Comparison of ENCODE assay signal across 17 cellular contexts in the genomic region with DNA sequence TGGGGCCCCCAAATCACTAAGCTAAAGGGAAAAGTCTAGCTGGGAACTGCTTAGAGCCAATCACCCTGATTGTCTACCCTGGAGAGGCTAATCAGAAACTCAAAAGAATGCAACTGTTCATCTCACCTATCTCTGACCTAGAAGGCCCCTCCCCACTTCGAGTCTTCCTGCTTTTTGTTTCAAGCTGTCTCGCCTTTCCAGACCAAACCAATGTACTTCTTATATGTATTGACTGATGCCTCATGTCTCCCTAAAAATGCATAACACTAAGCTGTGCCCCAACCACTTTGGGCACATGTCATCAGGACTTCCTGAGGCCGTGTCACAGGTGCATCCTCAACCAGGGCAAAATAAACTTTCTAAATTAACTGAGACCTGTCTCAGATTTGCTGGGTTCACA.
DNase-seq lines count a peak whose midpoint lies in the region; ATAC-seq and TF ChIP-seq lines count a peak whose summit lies in the region.
"Had no signal": no experiment of that assay in that cellular context is flagged by ENCODE, and none has a peak within 500 bp of the region (broad histone marks: within the 10 kb centered on the region; RNA-seq: fewer than 3 reads in every experiment).

No MANE protein-coding gene starts in this region.

- H3K4me1 ChIP-seq in cardiac muscle cell (ENCODE audit: low read depth) (peaks cover 10% of the 10 kb centered on the region), heart left ventricle (peaks cover 0 to 21% (median 2%) of the 10 kb centered on the region in 12 donors), iPS-20b (ENCODE audit: insufficient read depth, low read length) (peaks cover 25% of the 10 kb centered on the region; the same call in 1 of the 2 replicates)
- no peaks in the 10 kb centered on the region for H3K4me1 ChIP-seq in CD4-positive, alpha-beta memory T cell (ENCODE audit: insufficient read depth, low read length)

- H3K36me3 Mint-ChIP-seq in activated B cell treated with CpG ODN at 0.5 μM for 24 hours (ENCODE audit: low read depth), result peaks cover 5% of the 10 kb centered on the region
- peaks cover under 1 to 3% of the 10 kb centered on the region in 2 donors for H3K36me3 Mint-ChIP-seq in CD4-positive, alpha-beta memory T cell

- intact Hi-C loops in heart left ventricle (cut with DNase I), result no loop called here
- intact Hi-C loops in activated B cell treated with CpG ODN at 0.5 μM for 24 hours (cut with micrococcal nuclease), result no loop called here
- intact Hi-C loops in CD4-positive, alpha-beta memory T cell (cut with micrococcal nuclease), result no loop called here

- no peaks in the 10 kb centered on the region for H3K9me3 ChIP-seq in cardiac muscle cell (ENCODE audit: low read depth)
- H3K9me3 ChIP-seq in heart left ventricle, result no peaks in the 10 kb centered on the region
- no peaks in the 10 kb centered on the region for H3K9me3 ChIP-seq in iPS-20b (ENCODE audit: insufficient read depth, low read depth, low read length)
- H3K9me3 ChIP-seq in CD4-positive, alpha-beta memory T cell (ENCODE audit: control insufficient read depth in 1 of 2, low read length in 2 of 2), result no peaks in the 10 kb centered on the region

- peaks cover 33% of the 10 kb centered on the region for H3K4me1 Mint-ChIP-seq in activated B cell treated with CpG ODN at 0.5 μM for 24 hours
- H3K4me1 Mint-ChIP-seq in CD4-positive, alpha-beta memory T cell, result no peaks in the 10 kb centered on the region
- H3K4me1 Mint-ChIP-seq: activated CD4-positive, alpha-beta T cell treated with anti-CD3 and anti-CD28 coated beads, Interleukin-2, amount 10 ng/mL, durations not matched to agents 24 days and 14 days had no signal

- H3K9ac ChIP-seq in iPS-20b (ENCODE audit: low read depth, low read length), result peak overlapping the region; percentile 12; the same call in 1 of the 2 replicates

- no peaks in the 10 kb centered on the region for H3K27me3 ChIP-seq in cardiac muscle cell
- no peaks in the 10 kb centered on the region for H3K27me3 ChIP-seq in heart left ventricle
- no peaks in the 10 kb centered on the region for H3K27me3 ChIP-seq in iPS-20b (ENCODE audit: insufficient read depth, low read length)
- no peaks in the 10 kb centered on the region for H3K27me3 ChIP-seq in CD4-positive, alpha-beta memory T cell (ENCODE audit: insufficient read depth, low read length)

- H3K36me3 ChIP-seq in cardiac muscle cell (no peaks in the 10 kb centered on the region), heart left ventricle (peaks cover 0 to 29% (median 14%) of the 10 kb centered on the region in 9 donors), iPS-20b (ENCODE audit: insufficient read depth, low read depth, low read length) (peaks cover 44% of the 10 kb centered on the region)
- no peaks in the 10 kb centered on the region for H3K36me3 ChIP-seq in CD4-positive, alpha-beta memory T cell (ENCODE audit: insufficient read depth, low read length)

- POLR2A ChIA-PET in activated B cell treated with CpG ODN at 0.5 μM for 24 hours (lab: Charles Lee), result interaction anchor here (1.2 kb wide), 1 partner anchor 208 kb away, joined by 3 read pairs; no protein-coding TSS in a partner anchor
- POLR2A ChIA-PET in CD4-positive, alpha-beta memory T cell (lab: Charles Lee; ENCODE audit: partially characterized antibody), result no interaction called here

- no peak for TF ChIP-seq CTCF in cardiac muscle cell (IDR thresholded peaks at IDR 0.05; ENCODE audit: low read depth, low read length)
- no peak for TF ChIP-seq CTCF in heart left ventricle (IDR thresholded peaks at IDR 0.05)
- TF ChIP-seq CTCF in activated B cell treated with CpG ODN at 0.5 μM for 24 hours (IDR thresholded peaks at IDR 0.05), result no peak

- CTCF ChIA-PET in activated B cell treated with CpG ODN at 0.5 μM for 24 hours (lab: Charles Lee), result no interaction called here
- CTCF ChIA-PET in CD4-positive, alpha-beta memory T cell (lab: Charles Lee; ENCODE audit: partially characterized antibody), result no interaction called here

- H3K9me3 Mint-ChIP-seq in activated B cell treated with CpG ODN at 0.5 μM for 24 hours, result no peaks in the 10 kb centered on the region
- H3K9me3 Mint-ChIP-seq in CD4-positive, alpha-beta memory T cell, result no peaks in the 10 kb centered on the region
- H3K9me3 Mint-ChIP-seq: activated CD4-positive, alpha-beta T cell treated with anti-CD3 and anti-CD28 coated beads, Interleukin-2, amount 10 ng/mL, durations not matched to agents 24 days and 14 days; type B pancreatic cell had no signal

- no peak for DNase-seq in cardiac muscle cell (ENCODE audit: low read depth in 1 of 2, low spot score in 1 of 2)
- DNase-seq in heart left ventricle, result no peak
- DNase-seq in activated B cell treated with CpG ODN at 0.5 μM for 24 hours, result no peak
- no peak for DNase-seq in HK-2 (ENCODE audit: unreplicated experiment)
- DNase-seq in CD4-positive, alpha-beta memory T cell, result no peak
- DNase-seq: activated CD4-positive, alpha-beta T cell treated with anti-CD3 and anti-CD28 coated beads, Interleukin-2, amount 10 ng/mL, durations not matched to agents 24 days and 14 days; activated CD8-positive, alpha-beta memory T cell treated with anti-CD3 and anti-CD28 coated beads, Interleukin-2, amount 50 U/mL, for 48 hours; aorta; mammary epithelial cell; NCI-H2029 treated with DMSO at 0.1 percent for 48 hours; NCI-H524 treated with DMSO at 0.1 percent for 48 hours; stimulated activated naive CD8-positive, alpha-beta T cell treated with anti-CD3 and anti-CD28 coated beads, Interleukin-15, Interleukin-2, amounts not matched to agents 100 U/mL and 50 U/mL, for 24 hours had no signal

- ATAC-seq in heart left ventricle (no peak), activated B cell treated with CpG ODN at 0.5 μM for 24 hours (ENCODE audit: low read depth) (peak; percentile 21), HG03280 (IDR thresholded peaks at IDR 0.05; ENCODE audit: unreplicated experiment) (no peak), GM18517 (IDR thresholded peaks at IDR 0.05; ENCODE audit: unreplicated experiment) (no peak)
- ATAC-seq: stimulated activated naive CD8-positive, alpha-beta T cell treated with anti-CD3 and anti-CD28 coated beads, Interleukin-15, Interleukin-2, amounts not matched to agents 100 U/mL and 50 U/mL, for 24 hours had no signal

- 67 to 74% (median 72%) methylated on average over 3 of the region's 3 CpGs for WGBS in heart left ventricle, 4 donors

- no peaks in the 10 kb centered on the region for H3K27me3 Mint-ChIP-seq in activated B cell treated with CpG ODN at 0.5 μM for 24 hours
- no peaks in the 10 kb centered on the region for H3K27me3 Mint-ChIP-seq in CD4-positive, alpha-beta memory T cell
- H3K27me3 Mint-ChIP-seq: activated CD4-positive, alpha-beta T cell treated with anti-CD3 and anti-CD28 coated beads, Interleukin-2, amount 10 ng/mL, durations not matched to agents 24 days and 14 days; type B pancreatic cell had no signal

- no peak for TF ChIP-seq POLR2A in heart left ventricle (IDR thresholded peaks at IDR 0.05)

- H3K4me3 Mint-ChIP-seq in activated B cell treated with CpG ODN at 0.5 μM for 24 hours, result no peak overlapping the region
- H3K4me3 Mint-ChIP-seq in CD4-positive, alpha-beta memory T cell, result no peak overlapping the region
- H3K4me3 Mint-ChIP-seq: activated CD4-positive, alpha-beta T cell treated with anti-CD3 and anti-CD28 coated beads, Interleukin-2, amount 10 ng/mL, durations not matched to agents 24 days and 14 days; type B pancreatic cell had no signal

- H3K27ac ChIP-seq in cardiac muscle cell (peak overlapping the region; percentile 73), heart left ventricle (no peak overlapping the region), iPS-20b (ENCODE audit: low read length) (peak overlapping the region; percentile 42)
- no peak overlapping the region for H3K27ac ChIP-seq in CD4-positive, alpha-beta memory T cell (ENCODE audit: low read depth, low read length)
- H3K27ac ChIP-seq: C4-2B had no signal

- H3K4me3 ChIP-seq in cardiac muscle cell, result no peak overlapping the region
- no peak overlapping the region for H3K4me3 ChIP-seq in heart left ventricle
- peak overlapping the region; percentile 36; the same call in 1 of the 2 replicates for H3K4me3 ChIP-seq in iPS-20b (ENCODE audit: low read length)
- H3K4me3 ChIP-seq in CD4-positive, alpha-beta memory T cell (ENCODE audit: low read length in 2 of 2), result no peak overlapping the region

- peak overlapping the region; percentile 73 for H3K27ac Mint-ChIP-seq in activated B cell treated with CpG ODN at 0.5 μM for 24 hours
- peak overlapping the region in 1 of 7 donors; percentile 25 for H3K27ac Mint-ChIP-seq in CD4-positive, alpha-beta memory T cell
- H3K27ac Mint-ChIP-seq: activated CD4-positive, alpha-beta T cell treated with anti-CD3 and anti-CD28 coated beads, Interleukin-2, amount 10 ng/mL, durations not matched to agents 24 days and 14 days; type B pancreatic cell had no signal

Comparison
In these comparisons a context has a peak if more than half of its experiments do, and no peak if none do; other contexts are left out.
1. H3K27ac ChIP-seq: peak in cardiac muscle cell (single experiment) and iPS-20b (single experiment); none in heart left ventricle (0 of 12) and CD4-positive, alpha-beta memory T cell (single experiment).